12 cellular contexts compared by ENCODE assay signal in the genomic region with DNA sequence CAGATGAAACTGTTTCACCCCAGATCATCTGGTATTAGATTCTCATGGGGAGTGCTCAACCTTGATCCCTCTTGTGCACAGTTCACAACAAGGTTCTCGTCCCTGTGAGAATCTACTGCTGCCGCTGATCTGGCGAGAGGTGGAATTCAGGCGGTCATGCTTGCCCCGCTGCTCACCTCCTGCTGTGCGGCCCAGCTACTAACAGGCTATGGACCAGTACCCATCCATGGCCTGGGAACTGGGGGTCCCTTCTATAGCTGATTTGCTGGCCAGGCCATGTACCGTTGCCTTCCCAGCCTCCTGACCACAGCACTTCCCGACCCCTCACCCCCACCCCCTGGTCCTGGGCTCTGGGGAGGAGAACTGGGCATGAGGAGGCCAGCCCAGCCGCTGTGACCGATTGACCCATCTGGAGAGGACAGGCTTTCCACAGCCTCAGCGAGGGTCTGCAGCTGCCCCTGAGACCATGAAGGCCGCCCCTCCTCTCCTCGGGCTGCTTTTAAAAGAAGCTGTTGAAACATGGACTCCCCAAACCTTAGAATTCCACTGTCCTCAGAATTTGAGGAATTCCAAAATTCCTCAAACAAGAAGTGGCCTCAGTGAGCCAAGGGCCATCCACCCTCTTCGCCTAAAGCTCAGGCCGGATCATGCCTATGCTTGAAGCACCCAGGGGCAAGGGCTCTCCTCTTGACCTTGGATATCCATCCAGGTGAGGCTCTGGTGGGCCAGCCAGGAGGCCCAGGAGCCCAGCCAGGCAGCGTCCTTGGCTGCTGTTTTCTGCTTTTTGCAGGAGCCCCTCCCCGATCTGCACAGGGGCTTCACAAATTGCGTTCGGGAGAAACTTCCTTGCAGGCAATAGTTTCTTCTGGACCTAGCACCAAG. TPM values are rescaled to one million over a fixed set of nuclear protein-coding genes. Genes with fewer than 3 reads are reported as not detected.
A peak's percentile ranks its signal among the peaks of the same experiment; 100 is the strongest.
DNase-seq lines count a peak whose midpoint lies in the region; ATAC-seq, FAIRE-seq and TF ChIP-seq lines count a peak whose summit lies in the region.
"Had no signal": no experiment of that assay in that cellular context is flagged by ENCODE, and none has a peak within 500 bp of the region (broad histone marks: within the 10 kb centered on the region; RNA-seq: fewer than 3 reads in every experiment).

No MANE protein-coding gene starts in this region.

- H3F3A ChIP-seq in PC-9 (ENCODE audit: insufficient read depth, low read depth): peaks cover 5% of the 10 kb centered on the region; the same call in 1 of the 2 replicates

- CTCF ChIA-PET in PC-9 (lab: Charles Lee): no interaction called here

- H3K27me3 ChIP-seq in PC-9 (ENCODE audit: insufficient read depth, low read depth) (no peaks in the 10 kb centered on the region), skeletal muscle satellite cell (ENCODE audit: control insufficient read depth, insufficient read depth, low read length) (no peaks in the 10 kb centered on the region)

- H3K4me3 ChIP-seq in PC-9 (peak overlapping the region; percentile 81; the same call in 1 of the 2 replicates), skeletal muscle satellite cell (ENCODE audit: low read length) (no peak overlapping the region)
- H3K4me3 ChIP-seq: body of pancreas had no signal

- POLR2A ChIA-PET in PC-9 (lab: Charles Lee; ENCODE audit: unreplicated experiment): interaction anchor here (1.0 kb wide), 1 partner anchor 537 kb away, joined by 8 read pairs; no protein-coding TSS in a partner anchor

- ATAC-seq in left ventricle myocardium superior (no peak), HG02885 (IDR thresholded peaks at IDR 0.05; ENCODE audit: poor library complexity, unreplicated experiment) (no peak)
- ATAC-seq: body of pancreas had no signal

- no peak overlapping the region for H3K9ac ChIP-seq in skeletal muscle satellite cell (ENCODE audit: low read depth, low read length)

- no peak overlapping the region for H2AFZ ChIP-seq in PC-9

- H3K9me2 ChIP-seq in PC-9 (ENCODE audit: insufficient read depth): no peaks in the 10 kb centered on the region

- no TSS peak for BruUV-seq in PC-9 (replicated peaks; lab: Mats Ljungman, UMichigan)

- peaks cover 5% of the 10 kb centered on the region; the same call in 1 of the 2 replicates for H4K20me1 ChIP-seq in PC-9 (ENCODE audit: insufficient read depth)

- TF ChIP-seq CTCF in PC-9 (conservative IDR thresholded peaks at IDR 0.05): no peak

- H3K4me2 ChIP-seq in PC-9 (peak overlapping the region; percentile 83), skeletal muscle satellite cell (ENCODE audit: low read length) (peak overlapping the region; percentile 87)

- intact Hi-C loops in PC-9 (cut with micrococcal nuclease; ENCODE audit: unreplicated experiment) (no loop called here), left ventricle myocardium superior (cut with micrococcal nuclease) (no loop called here)

- H3K27ac ChIP-seq in PC-9: no peak overlapping the region
- H3K27ac ChIP-seq: body of pancreas had no signal

- H3K79me2 ChIP-seq in PC-9 (ENCODE audit: low read depth): peaks cover 28% of the 10 kb centered on the region

- no peak for DNase-seq in H54 (ENCODE audit: insufficient read length, low spot score)
- no peak for DNase-seq in PC-9
- peak; percentile 24 for DNase-seq in left ventricle myocardium superior
- DNase-seq in NCI-H1694 treated with DMSO at 0.1 percent for 48 hours (lab: John Stamatoyannopoulos, UW): no peak
- no peak for DNase-seq in NCI-H1105 (lab: John Stamatoyannopoulos, UW)
- DNase-seq: activated CD8-positive, alpha-beta memory T cell treated with anti-CD3 and anti-CD28 coated beads for 24 hours; activated naive CD4-positive, alpha-beta T cell treated with Interleukin-2 at 50 U/mL for 16 hours; NCI-H226; stimulated activated CD8-positive, alpha-beta memory T cell treated with anti-CD3 and anti-CD28 coated beads, Interleukin-4, amount 100 ng/mL, for 48 hours had no signal

- H3K36me3 ChIP-seq in PC-9 (ENCODE audit: low read depth) (no peaks in the 10 kb centered on the region), skeletal muscle satellite cell (ENCODE audit: insufficient read depth, low read length) (no peaks in the 10 kb centered on the region)

- H3K9me3 ChIP-seq in PC-9 (ENCODE audit: insufficient read depth, low read depth) (no peaks in the 10 kb centered on the region), skeletal muscle satellite cell (replicated peaks; ENCODE audit: low read length) (no peaks in the 10 kb centered on the region)
- H3K9me3 ChIP-seq: body of pancreas had no signal

- FAIRE-seq in H54 (lab: Jason Lieb, UNC): no peak

- H3K4me1 ChIP-seq in PC-9 (replicated peaks; ENCODE audit: insufficient read depth): peaks cover 32% of the 10 kb centered on the region
- H3K4me1 ChIP-seq in skeletal muscle satellite cell (ENCODE audit: control insufficient read depth, insufficient read depth, low read length): peaks cover 26% of the 10 kb centered on the region

- peak; percentile 16; the same call in 1 of the 2 replicates for TF ChIP-seq POLR2A in H54 (IDR thresholded peaks at IDR 0.05; ENCODE audit: low read depth, low read length)

RNA-seq across cellular contexts. Expression of a gene that starts 2.4 kb away (rescaled TPM):
- total RNA-seq in PC-9 (2021): 10.7 and 14.1 TPM in 2 replicates
- total RNA-seq in left ventricle myocardium superior: 0.99 TPM
- total RNA-seq in skeletal muscle satellite cell (2012; rRNA removed): 11.8 and 15.5 TPM in 2 replicates

RNA-seq across cellular contexts. Expression of a gene that starts 41.3 kb away (rescaled TPM):
- total RNA-seq in PC-9 (2021): 5.1 and 7.6 TPM in 2 replicates
- 42.0 TPM for total RNA-seq in left ventricle myocardium superior
- total RNA-seq in skeletal muscle satellite cell (2012; rRNA removed): 0.51 and 1.3 TPM in 2 replicates
